8 cellular contexts compared by ENCODE assay signal in the genomic region with DNA sequence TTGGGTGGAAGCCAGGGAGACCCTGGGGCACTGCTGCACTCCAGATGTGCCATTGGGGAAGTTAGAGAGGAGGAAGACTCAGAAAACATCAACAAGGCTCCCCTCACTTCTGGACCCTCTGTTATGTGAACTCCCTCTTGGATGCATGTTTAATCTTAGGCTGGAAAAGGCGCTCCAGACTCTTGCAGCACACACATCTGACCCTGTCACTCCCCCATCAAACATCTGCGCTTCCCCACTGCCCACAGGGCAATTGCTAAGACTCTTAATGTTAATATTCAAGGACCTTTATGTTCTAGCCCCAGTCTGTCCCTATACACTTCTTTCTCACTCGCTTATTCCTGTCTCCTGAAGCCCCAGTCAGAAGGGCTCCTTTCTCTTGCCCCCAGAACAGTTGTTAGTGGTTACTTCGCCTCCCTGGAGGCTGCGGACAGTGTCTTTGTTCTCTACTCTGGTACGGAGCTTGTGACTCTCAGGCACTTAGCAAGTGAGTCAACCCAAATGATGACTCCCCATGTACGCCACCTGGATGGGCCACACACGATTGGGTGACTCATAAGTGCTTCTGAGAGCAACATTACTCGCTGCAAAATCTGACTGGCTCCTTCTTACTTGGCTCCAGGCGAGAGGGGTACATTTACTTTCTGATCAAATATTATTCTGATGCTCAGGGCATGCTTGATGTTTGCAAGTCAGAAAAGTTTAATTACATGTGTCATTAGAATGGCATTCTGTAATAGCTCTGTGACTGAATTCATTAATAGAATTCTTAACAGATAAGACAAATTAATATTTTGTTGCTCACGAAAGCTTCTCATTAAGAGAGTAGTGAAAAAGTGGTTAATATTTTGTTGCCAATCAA.
A peak's percentile ranks its signal among the peaks of the same experiment; 100 is the strongest.
DNase-seq lines count a peak whose midpoint lies in the region; ATAC-seq and TF ChIP-seq lines count a peak whose summit lies in the region.

No MANE protein-coding gene starts in this region.

- CTCF ChIA-PET in BJ (lab: Yijun Ruan, JAX), result no interaction called here

- no peak overlapping the region for H3K4me3 Mint-ChIP-seq in T-helper 1 cell treated with Interleukin-12 subunit alpha and Interleukin-12 subunit beta and Interleukin-4 antibody, amounts not matched to agents 30 μg/mL and 1 μg/mL, for 36 hours
- H3K4me3 Mint-ChIP-seq in stimulated activated naive CD8-positive, alpha-beta T cell treated with anti-CD3 and anti-CD28 coated beads, Interleukin-15, amount 100 ng/mL, for 72 hours, result no peak overlapping the region

- H3K36me3 Mint-ChIP-seq in T-helper 1 cell treated with Interleukin-12 subunit alpha and Interleukin-12 subunit beta and Interleukin-4 antibody, amounts not matched to agents 30 μg/mL and 1 μg/mL, for 36 hours (ENCODE audit: low read depth), result no peaks in the 10 kb centered on the region

- no peaks in the 10 kb centered on the region for H3K27me3 ChIP-seq in BJ (ENCODE audit: control insufficient read depth, insufficient read depth, low read length)
- H3K27me3 ChIP-seq in hepatocyte, result no peaks in the 10 kb centered on the region

- WGBS in hepatocyte (ENCODE audit: low lambda C conversion rate, missing lambda C conversion rate), result 73% methylated on average over 11 of the region's 11 CpGs

- no peaks in the 10 kb centered on the region for H3K27me3 Mint-ChIP-seq in T-helper 1 cell treated with Interleukin-12 subunit alpha and Interleukin-12 subunit beta and Interleukin-4 antibody, amounts not matched to agents 30 μg/mL and 1 μg/mL, for 36 hours (ENCODE audit: low read depth)
- H3K27me3 Mint-ChIP-seq in stimulated activated naive CD8-positive, alpha-beta T cell treated with anti-CD3 and anti-CD28 coated beads, Interleukin-15, amount 100 ng/mL, for 72 hours, result no peaks in the 10 kb centered on the region

- POLR2A ChIA-PET in BJ (lab: Charles Lee), result no interaction called here

- H3K27ac Mint-ChIP-seq in T-helper 1 cell treated with Interleukin-12 subunit alpha and Interleukin-12 subunit beta and Interleukin-4 antibody, amounts not matched to agents 30 μg/mL and 1 μg/mL, for 36 hours, result peak overlapping the region; percentile 54
- H3K27ac Mint-ChIP-seq in stimulated activated naive CD8-positive, alpha-beta T cell treated with anti-CD3 and anti-CD28 coated beads, Interleukin-15, amount 100 ng/mL, for 72 hours, result peak overlapping the region; percentile 10 to 19

- no peak overlapping the region for H3K4me2 ChIP-seq in hepatocyte

- no peaks in the 10 kb centered on the region for H3K9me2 ChIP-seq in hepatocyte (replicated peaks; ENCODE audit: insufficient read depth)

- intact Hi-C loops in Right ventricle myocardium superior (cut with DNase I), result loop anchor here (5.0 kb wide), 1 partner anchor 133 kb away; no protein-coding TSS in a partner anchor

- peaks cover 11% of the 10 kb centered on the region for H3K4me1 ChIP-seq in hepatocyte (ENCODE audit: insufficient read depth)

- TF ChIP-seq CTCF in BJ (IDR thresholded peaks at IDR 0.05; ENCODE audit: insufficient read depth, low read depth, low read length) (no peak), hepatocyte (IDR thresholded peaks at IDR 0.05; ENCODE audit: poor library complexity) (no peak)

- H3K79me2 ChIP-seq in hepatocyte, result no peaks in the 10 kb centered on the region

- H3K27ac ChIP-seq in hepatocyte, result no peak overlapping the region

- DNase-seq in BJ (ENCODE audit: low read depth) (peak; percentile 35), hepatocyte (ENCODE audit: low spot score) (peak; percentile 44), Right ventricle myocardium superior (no peak), activated gamma-delta T cell treated with Interleukin-2 at 50 U/mL for 16 hours (no peak)
- peak in 1 of 2 donors; percentile 25 for DNase-seq in stimulated activated naive CD8-positive, alpha-beta T cell treated with anti-CD3 and anti-CD28 coated beads, Interleukin-15, amount 100 ng/mL, for 72 hours

- H4K20me1 ChIP-seq in hepatocyte (ENCODE audit: insufficient read depth, poor library complexity, severe bottlenecking), result no peaks in the 10 kb centered on the region

- H3K9me3 Mint-ChIP-seq in T-helper 1 cell treated with Interleukin-12 subunit alpha and Interleukin-12 subunit beta and Interleukin-4 antibody, amounts not matched to agents 30 μg/mL and 1 μg/mL, for 36 hours, result no peaks in the 10 kb centered on the region
- no peaks in the 10 kb centered on the region for H3K9me3 Mint-ChIP-seq in stimulated activated naive CD8-positive, alpha-beta T cell treated with anti-CD3 and anti-CD28 coated beads, Interleukin-15, amount 100 ng/mL, for 72 hours

- no peak overlapping the region for H2AFZ ChIP-seq in hepatocyte

- H3K36me3 ChIP-seq in BJ (ENCODE audit: control insufficient read depth, insufficient read depth, low read length) (no peaks in the 10 kb centered on the region), hepatocyte (replicated peaks; ENCODE audit: insufficient read depth, low read depth) (no peaks in the 10 kb centered on the region)

- ATAC-seq in HG02610 (IDR thresholded peaks at IDR 0.05; ENCODE audit: unreplicated experiment), result peak; percentile 53
- peak; percentile 52 for ATAC-seq in stimulated activated naive CD8-positive, alpha-beta T cell treated with anti-CD3 and anti-CD28 coated beads, Interleukin-15, amount 100 ng/mL, for 72 hours
- ATAC-seq in HG03521 (IDR thresholded peaks at IDR 0.05; ENCODE audit: unreplicated experiment), result no peak
- no peak for ATAC-seq in Right ventricle myocardium superior (ENCODE audit: poor library complexity)

- H3K4me1 Mint-ChIP-seq in T-helper 1 cell treated with Interleukin-12 subunit alpha and Interleukin-12 subunit beta and Interleukin-4 antibody, amounts not matched to agents 30 μg/mL and 1 μg/mL, for 36 hours (ENCODE audit: low read depth), result peaks cover 16% of the 10 kb centered on the region
- H3K4me1 Mint-ChIP-seq in stimulated activated naive CD8-positive, alpha-beta T cell treated with anti-CD3 and anti-CD28 coated beads, Interleukin-15, amount 100 ng/mL, for 72 hours, result peaks cover 29% of the 10 kb centered on the region

- no peaks in the 10 kb centered on the region for H3K9me3 ChIP-seq in hepatocyte (ENCODE audit: low read depth)

- H3K4me3 ChIP-seq in BJ (ENCODE audit: low read depth, low read length) (no peak overlapping the region), hepatocyte (no peak overlapping the region)

Comparison
In these comparisons a context has a peak if more than half of its experiments do, and no peak if none do; other contexts are left out.
1. DNase-seq: peak in BJ (single experiment) and hepatocyte (single experiment); none in Right ventricle myocardium superior (single experiment) and activated gamma-delta T cell treated with Interleukin-2 at 50 U/mL for 16 hours (single experiment).
2. ATAC-seq: peak in HG02610 (single experiment) and stimulated activated naive CD8-positive, alpha-beta T cell treated with anti-CD3 and anti-CD28 coated beads, Interleukin-15, amount 100 ng/mL, for 72 hours (single experiment); none in HG03521 (single experiment) and Right ventricle myocardium superior (single experiment).